Comparison of ENCODE assay signal across 13 cellular contexts in genomic region chr18:35862115-35862640, GRCh38.
DNase-seq lines count a peak whose midpoint lies in the region; ATAC-seq, FAIRE-seq and TF ChIP-seq lines count a peak whose summit lies in the region.
"Had no signal": no experiment of that assay in that cellular context is flagged by ENCODE, and none has a peak within 500 bp of the region (broad histone marks: within the 10 kb centered on the region; RNA-seq: fewer than 3 reads in every experiment).

No MANE protein-coding gene starts in this region.

- H2BK15ac ChIP-seq in H1 (ENCODE audit: low read length) = no peak overlapping the region

- H3K9me3 ChIP-seq in HUES64 (ENCODE audit: insufficient read depth, low read depth, low read length) (no peaks in the 10 kb centered on the region), H1 (ENCODE audit: insufficient read depth in 2 of 2, low read depth in 1 of 2, low read length in 1 of 2) (peaks cover under 1 to 3% of the 10 kb centered on the region in 2 experiments; a peak in 1 of 4 replicates), neuron (ENCODE audit: low read length) (no peaks in the 10 kb centered on the region)
- H3K9me3 ChIP-seq: gastrocnemius medialis had no signal

- POLR2A ChIA-PET in H1 (lab: Charles Lee; ENCODE audit: partially characterized antibody) = interaction anchor here (1.0 to 2.1 kb wide), 4 partner anchors 11 to 35 kb away, joined by 3 to 9 read pairs (median 4); no protein-coding TSS in a partner anchor

- H4K20me1 ChIP-seq in H1 (replicated peaks in 1 of 2; ENCODE audit: control insufficient read depth in 1 of 2, insufficient read depth in 2 of 2, low read length in 2 of 2) = no peaks in the 10 kb centered on the region

- H3K36me3 ChIP-seq in HUES64 (ENCODE audit: insufficient read depth, low read length) (no peaks in the 10 kb centered on the region), H1 (ENCODE audit: control insufficient read depth in 2 of 4, insufficient read depth in 4 of 4, low read length in 3 of 4) (no peaks in the 10 kb centered on the region), neuron (ENCODE audit: insufficient read depth, low read length) (no peaks in the 10 kb centered on the region)
- H3K36me3 ChIP-seq: gastrocnemius medialis had no signal

- H2BK12ac ChIP-seq in H1 (ENCODE audit: low read depth, low read length) = peak overlapping the region; percentile 30; the same call in 1 of the 2 replicates

- H3K18ac ChIP-seq in H1 (ENCODE audit: extremely low read depth, low read length) = peak overlapping the region; percentile 96; the same call in 1 of the 2 replicates

- H3K4me2 ChIP-seq in H1 (ENCODE audit: insufficient read depth in 1 of 2, low read depth in 2 of 2, low read length in 2 of 2) = no peak overlapping the region; a peak in 1 of 4 replicates

- H3K27ac ChIP-seq in HUES64 (ENCODE audit: low read depth, low read length) (no peak overlapping the region), H1 (ENCODE audit: low read depth, low read length) (no peak overlapping the region)
- H3K27ac ChIP-seq: gastrocnemius medialis had no signal

- ATAC-seq in GM19463 (IDR thresholded peaks at IDR 0.05; ENCODE audit: unreplicated experiment) (peak; percentile 29), GM19328 (IDR thresholded peaks at IDR 0.05; ENCODE audit: unreplicated experiment) (no peak)
- ATAC-seq: gastrocnemius medialis had no signal

- H3K4ac ChIP-seq in H1 (replicated peaks; ENCODE audit: insufficient read length, low read depth, low read length) = peak overlapping the region; percentile 30

- DNase-seq in H1 (ENCODE audit: low read depth in 1 of 2, low spot score in 2 of 2) = peak in 1 of 2 experiments; percentile 37
- DNase-seq in NCI-H748 (lab: John Stamatoyannopoulos, UW; ENCODE audit: unreplicated experiment) = no peak
- no peak for DNase-seq in cortex of kidney (lab: John Stamatoyannopoulos, UW)
- no peak for DNase-seq in RKO (ENCODE audit: low spot score)
- DNase-seq: activated naive CD8-positive, alpha-beta T cell treated with anti-CD3 and anti-CD28 coated beads, Interleukin-2, amount 10 ng/mL, durations not matched to agents 7 days and 5 days; gastrocnemius medialis; NCI-H2029; stimulated activated CD4-positive, alpha-beta T cell treated with anti-CD3 and anti-CD28 coated beads, Interleukin-4, amount 100 ng/mL, for 1 hour had no signal

- peak overlapping the region; percentile 95; the same call in 1 of the 2 replicates for H2BK20ac ChIP-seq in H1 (ENCODE audit: low read length)

- TF ChIP-seq EP300 in H1 (IDR thresholded peaks at IDR 0.05; ENCODE audit: borderline replicate concordance in 1 of 2, low read depth in 2 of 2, low read length in 2 of 2) = no peak

- peak overlapping the region; percentile 83 for H2BK120ac ChIP-seq in H1 (replicated peaks; ENCODE audit: low read depth, low read length)

- no peaks in the 10 kb centered on the region for H3K23me2 ChIP-seq in H1 (ENCODE audit: low read depth, low read length)

- H3K14ac ChIP-seq in H1 (ENCODE audit: insufficient read length) = no peak overlapping the region

- no peak overlapping the region for H2AK5ac ChIP-seq in H1 (ENCODE audit: low read depth, low read length)

- no peak for FAIRE-seq in H1 (lab: Jason Lieb, UNC)
- FAIRE-seq: G401.6 had no signal

- peaks cover 20% of the 10 kb centered on the region for H3K4me1 ChIP-seq in HUES64 (ENCODE audit: insufficient read depth, low read length)
- peaks cover 0 to 14% (median 5%) of the 10 kb centered on the region in 4 experiments; a peak in 5 of 7 replicates for H3K4me1 ChIP-seq in H1 (replicated peaks in 1 of 4; ENCODE audit: control insufficient read depth in 3 of 4, insufficient read depth in 4 of 4, low read length in 3 of 4)
- H3K4me1 ChIP-seq in neuron (ENCODE audit: insufficient read depth, low read length) = peaks cover 10% of the 10 kb centered on the region
- H3K4me1 ChIP-seq: gastrocnemius medialis had no signal

- no peak overlapping the region for H3K56ac ChIP-seq in H1 (replicated peaks; ENCODE audit: insufficient read length, low read depth, low read length)

- H3K4me3 ChIP-seq in HUES64 (ENCODE audit: low read length) = no peak overlapping the region
- no peak overlapping the region for H3K4me3 ChIP-seq in H1 (ENCODE audit: extremely low read depth in 1 of 4, insufficient read depth in 2 of 4, low read depth in 3 of 4, low read length in 4 of 4)
- H3K4me3 ChIP-seq in neuron (ENCODE audit: low read length) = no peak overlapping the region

- H3K27me3 ChIP-seq in HUES64 (ENCODE audit: insufficient read depth, low read length) (no peaks in the 10 kb centered on the region), H1 (replicated peaks in 1 of 4; ENCODE audit: control insufficient read depth in 3 of 4, extremely low read depth in 1 of 4, insufficient read depth in 3 of 4, low read length in 3 of 4) (no peaks in the 10 kb centered on the region), neuron (ENCODE audit: insufficient read depth, low read length) (no peaks in the 10 kb centered on the region)
- H3K27me3 ChIP-seq: gastrocnemius medialis had no signal

- TF ChIP-seq RAD21 in H1 (IDR thresholded peaks at IDR 0.05 in 1 of 2, conservative IDR thresholded peaks at IDR 0.05 in 1 of 2; ENCODE audit: low read depth in 2 of 2, low read length in 2 of 2) = no peak

- no peak overlapping the region for H4K91ac ChIP-seq in H1 (replicated peaks; ENCODE audit: insufficient read length, low read length)

- H2BK5ac ChIP-seq in H1 (ENCODE audit: low read depth, low read length) = peak overlapping the region; percentile 93; the same call in 1 of the 2 replicates

- H3K79me1 ChIP-seq in H1 (ENCODE audit: low read depth, low read length) = no peaks in the 10 kb centered on the region

- CTCF ChIA-PET in H1 (lab: Charles Lee; ENCODE audit: partially characterized antibody) = interaction anchor here (1.2 to 2.4 kb wide), 4 partner anchors 9 to 85 kb away, joined by 3 to 11 read pairs (median 4); no protein-coding TSS in a partner anchor

- no peak overlapping the region for H3K23ac ChIP-seq in H1 (ENCODE audit: insufficient read length)

- no peak for TF ChIP-seq CTCF in H1 (IDR thresholded peaks at IDR 0.05; ENCODE audit: control extremely low read depth in 1 of 3, insufficient read depth in 1 of 3, low read depth in 1 of 3, low read length in 3 of 3)

- no peak overlapping the region for H4K8ac ChIP-seq in H1 (ENCODE audit: extremely low read depth, insufficient read depth, low read length)

- no peaks in the 10 kb centered on the region for H3K79me2 ChIP-seq in H1 (ENCODE audit: control insufficient read depth in 1 of 2, insufficient read depth in 2 of 2, low read length in 2 of 2)

- 81% methylated on average over 4 of the region's 4 CpGs for WGBS in HUES64
- WGBS in H1 (ENCODE audit: extremely low coverage in 1 of 2, insufficient coverage in 1 of 2, insufficient read length in 1 of 2, insufficient replicate concordance in 2 of 2, low coverage in 1 of 2, low lambda C conversion rate in 2 of 2, missing lambda C conversion rate in 1 of 2), 2 experiments = 95% methylated on average over 4 of the region's 4 CpGs; no CpG with 5 or more reads in 1 of the 2 experiments

- peak overlapping the region; percentile 24 for H4K5ac ChIP-seq in H1 (ENCODE audit: insufficient read length, low read depth, low read length)

- peak overlapping the region; percentile 3; the same call in 1 of the 2 replicates for H3K9ac ChIP-seq in HUES64 (ENCODE audit: low read depth, low read length)
- no peak overlapping the region for H3K9ac ChIP-seq in H1 (replicated peaks in 1 of 4; ENCODE audit: extremely low read depth in 1 of 4, low read depth in 3 of 4, low read length in 3 of 4)

- H2AFZ ChIP-seq in H1 (ENCODE audit: low read length) = no peak overlapping the region
- H2AFZ ChIP-seq in neuron (ENCODE audit: low read depth, low read length) = peak overlapping the region; percentile 39

- no peak for TF ChIP-seq POLR2A in H1 (IDR thresholded peaks at IDR 0.05; ENCODE audit: control extremely low read depth in 1 of 2, low read depth in 2 of 2, low read length in 2 of 2)

TF ChIP-seq in H1, 55 proteins besides CTCF, POLR2A, EP300 and RAD21 (continues in another document):
- TF ChIP-seq CHD1 (IDR thresholded peaks at IDR 0.05; ENCODE audit: low read depth, low read length) = no peak
- no peak for TF ChIP-seq BACH1 (IDR thresholded peaks at IDR 0.05; ENCODE audit: low read length)
- TF ChIP-seq SIRT6 (IDR thresholded peaks at IDR 0.05; ENCODE audit: low read length) = no peak
- TF ChIP-seq EZH2 (IDR thresholded peaks at IDR 0.05; ENCODE audit: low read depth, low read length, severe bottlenecking) = no peak
